Comparison of ENCODE assay signal across 11 cellular contexts in genomic region chr14:65226824-65227604, GRCh38.
DNase-seq lines count a peak whose midpoint lies in the region; ATAC-seq and TF ChIP-seq lines count a peak whose summit lies in the region.
"Had no signal": no experiment of that assay in that cellular context is flagged by ENCODE, and none has a peak within 500 bp of the region (broad histone marks: within the 10 kb centered on the region; RNA-seq: fewer than 3 reads in every experiment).

No MANE protein-coding gene starts in this region.

- H3K27me3 ChIP-seq in BLaER1 (no peaks in the 10 kb centered on the region), esophagus muscularis mucosa (no peaks in the 10 kb centered on the region)

- H3K4me1 ChIP-seq in BLaER1, result peaks cover 82% of the 10 kb centered on the region
- peaks cover 8 to 10% (median 8%) of the 10 kb centered on the region in 4 donors for H3K4me1 ChIP-seq in esophagus muscularis mucosa

- H4K20me1 ChIP-seq in BLaER1, result no peaks in the 10 kb centered on the region

- DNase-seq in HuH-7.5 (ENCODE audit: low spot score) (peak; percentile 36), cardiac fibroblast (ENCODE audit: low read depth in 2 of 2) (peak; percentile 55 to 76), mucosa of gallbladder (ENCODE audit: low spot score) (peak; percentile 54), esophagus muscularis mucosa (ENCODE audit: extremely low spot score) (no peak), SK-N-DZ (ENCODE audit: low spot score) (no peak)
- DNase-seq in activated CD4-positive, CD25-positive, alpha-beta regulatory T cell treated with anti-CD3 and anti-CD28 coated beads, Interleukin-2, amount 50 U/mL, for 72 hours, result no peak
- DNase-seq: NCI-H1694, SHP77 had no signal

- H3K9me3 ChIP-seq in BLaER1, result no peaks in the 10 kb centered on the region
- H3K9me3 ChIP-seq in esophagus muscularis mucosa, result no peaks in the 10 kb centered on the region

- no peaks in the 10 kb centered on the region for H3K36me3 ChIP-seq in BLaER1
- no peaks in the 10 kb centered on the region for H3K36me3 ChIP-seq in esophagus muscularis mucosa

- peak overlapping the region; percentile 74 for H3K27ac ChIP-seq in BLaER1
- H3K27ac ChIP-seq in esophagus muscularis mucosa (replicated peaks in 1 of 4), result no peak overlapping the region

- no peak overlapping the region for H3K9ac ChIP-seq in BLaER1

- H3K4me2 ChIP-seq in BLaER1, result peak overlapping the region; percentile 92

- 88% methylated on average over 7 of the region's 7 CpGs for WGBS in esophagus muscularis mucosa

- TF ChIP-seq CTCF in cardiac fibroblast (IDR thresholded peaks at IDR 0.05; ENCODE audit: low read depth, low read length) (no peak), esophagus muscularis mucosa (IDR thresholded peaks at IDR 0.05) (no peak)

- H3K4me3 ChIP-seq in BLaER1 (no peak overlapping the region), cardiac fibroblast (replicated peaks in 1 of 2; ENCODE audit: low read depth in 2 of 2, low read length in 2 of 2) (no peak overlapping the region), esophagus muscularis mucosa (no peak overlapping the region)

- ATAC-seq in GM18505 (IDR thresholded peaks at IDR 0.05; ENCODE audit: unreplicated experiment), result no peak
- ATAC-seq: natural killer cell treated with Interleukin-12 subunit alpha and Interleukin-12 subunit beta and Interleukin-15 and Interleukin-18, amount 100 ng/mL, for 72 hours had no signal

- intact Hi-C loops in esophagus muscularis mucosa (cut with DNase I), result loop anchor here (10.0 kb wide), 1 partner anchor 188 kb away; the partner anchor contains the start of gene FUT8

- no peak for TF ChIP-seq POLR2A in GM18505 (IDR thresholded peaks at IDR 0.05; ENCODE audit: borderline replicate concordance, extremely low read depth, insufficient read depth, insufficient read length)
- TF ChIP-seq POLR2A in esophagus muscularis mucosa (IDR thresholded peaks at IDR 0.05; ENCODE audit: low read depth), result no peak

- TF ChIP-seq EP300 in esophagus muscularis mucosa (IDR thresholded peaks at IDR 0.05), result no peak

Comparison
In these comparisons a context has a peak if more than half of its experiments do, and no peak if none do; other contexts are left out.
1. DNase-seq: peak in HuH-7.5 (single experiment), cardiac fibroblast (2 of 2) and mucosa of gallbladder (single experiment); none in esophagus muscularis mucosa (single experiment), SK-N-DZ (single experiment) and activated CD4-positive, CD25-positive, alpha-beta regulatory T cell treated with anti-CD3 and anti-CD28 coated beads, Interleukin-2, amount 50 U/mL, for 72 hours (single experiment).